In genomic region chr16:14873925-14874594, GRCh38 we compare ENCODE assay signal across 1 cellular context.
TF ChIP-seq lines count a peak whose summit lies in the region.

No MANE protein-coding gene starts in this region.

TF ChIP-seq in HepG2, 621 proteins besides CTCF, POLR2A, EP300 and RAD21 (continued from another document and continues in another):
- TF ChIP-seq, protein P1, sequence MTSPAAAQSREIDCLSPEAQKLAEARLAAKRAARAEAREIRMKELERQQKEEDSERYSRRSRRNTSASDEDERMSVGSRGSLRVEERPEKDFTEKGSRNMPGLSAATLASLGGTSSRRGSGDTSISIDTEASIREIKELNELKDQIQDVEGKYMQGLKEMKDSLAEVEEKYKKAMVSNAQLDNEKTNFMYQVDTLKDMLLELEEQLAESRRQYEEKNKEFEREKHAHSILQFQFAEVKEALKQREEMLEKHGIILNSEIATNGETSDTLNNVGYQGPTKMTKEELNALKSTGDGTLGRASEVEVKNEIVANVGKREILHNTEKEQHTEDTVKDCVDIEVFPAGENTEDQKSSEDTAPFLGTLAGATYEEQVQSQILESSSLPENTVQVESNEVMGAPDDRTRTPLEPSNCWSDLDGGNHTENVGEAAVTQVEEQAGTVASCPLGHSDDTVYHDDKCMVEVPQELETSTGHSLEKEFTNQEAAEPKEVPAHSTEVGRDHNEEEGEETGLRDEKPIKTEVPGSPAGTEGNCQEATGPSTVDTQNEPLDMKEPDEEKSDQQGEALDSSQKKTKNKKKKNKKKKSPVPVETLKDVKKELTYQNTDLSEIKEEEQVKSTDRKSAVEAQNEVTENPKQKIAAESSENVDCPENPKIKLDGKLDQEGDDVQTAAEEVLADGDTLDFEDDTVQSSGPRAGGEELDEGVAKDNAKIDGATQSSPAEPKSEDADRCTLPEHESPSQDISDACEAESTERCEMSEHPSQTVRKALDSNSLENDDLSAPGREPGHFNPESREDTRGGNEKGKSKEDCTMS (CRISPR knock-in tag; conservative IDR thresholded peaks at IDR 0.05): 0 out of 2 replicates have a peak, but pooled peaks have one; percentile 32
- TF ChIP-seq AFF4 (CRISPR knock-in tag; IDR thresholded peaks at IDR 0.05) (peak; percentile 70; the same call in 1 of the 2 replicates), RARA (CRISPR knock-in tag; IDR thresholded peaks at IDR 0.05) (peak; percentile 89), ETV5 (CRISPR knock-in tag; IDR thresholded peaks at IDR 0.05; ENCODE audit: borderline replicate concordance) (peak; percentile 68; the same call in 1 of the 2 replicates), HDAC2 (CRISPR knock-in tag; IDR thresholded peaks at IDR 0.05) (peak; percentile 94), BCL6 (CRISPR knock-in tag; IDR thresholded peaks at IDR 0.05) (peak; percentile 85), NCOA2 (CRISPR knock-in tag; IDR thresholded peaks at IDR 0.05) (peak; percentile 84), ATF2 (CRISPR knock-in tag; IDR thresholded peaks at IDR 0.05) (peak; percentile 84), ZNF614 (CRISPR knock-in tag; IDR thresholded peaks at IDR 0.05; ENCODE audit: borderline replicate concordance) (peak; percentile 77; the same call in 1 of the 2 replicates), ZNF124 (CRISPR knock-in tag; IDR thresholded peaks at IDR 0.05) (peak; percentile 92; the same call in 1 of the 2 replicates), TP53 (CRISPR knock-in tag; conservative IDR thresholded peaks at IDR 0.05) (0 out of 2 replicates have a peak, but pooled peaks have one; percentile 39), ELF3 (CRISPR knock-in tag; IDR thresholded peaks at IDR 0.05) (peak; percentile 87), ZGPAT (CRISPR knock-in tag; IDR thresholded peaks at IDR 0.05) (peak; percentile 94), TEF (CRISPR knock-in tag; IDR thresholded peaks at IDR 0.05) (0 out of 2 replicates have a peak, but pooled peaks have one; percentile 48), TGIF2 (CRISPR knock-in tag; IDR thresholded peaks at IDR 0.05) (peak; percentile 58; the same call in 1 of the 2 replicates), MED1 (CRISPR knock-in tag; IDR thresholded peaks at IDR 0.05) (peak; percentile 93), TAF1 (CRISPR knock-in tag; IDR thresholded peaks at IDR 0.05) (peak; percentile 38; the same call in 1 of the 2 replicates), KMT2B (CRISPR knock-in tag; IDR thresholded peaks at IDR 0.05) (peak; percentile 52; the same call in 1 of the 2 replicates), AHR (CRISPR knock-in tag; IDR thresholded peaks at IDR 0.05) (peak; percentile 86)
- TF ChIP-seq, protein P2, sequence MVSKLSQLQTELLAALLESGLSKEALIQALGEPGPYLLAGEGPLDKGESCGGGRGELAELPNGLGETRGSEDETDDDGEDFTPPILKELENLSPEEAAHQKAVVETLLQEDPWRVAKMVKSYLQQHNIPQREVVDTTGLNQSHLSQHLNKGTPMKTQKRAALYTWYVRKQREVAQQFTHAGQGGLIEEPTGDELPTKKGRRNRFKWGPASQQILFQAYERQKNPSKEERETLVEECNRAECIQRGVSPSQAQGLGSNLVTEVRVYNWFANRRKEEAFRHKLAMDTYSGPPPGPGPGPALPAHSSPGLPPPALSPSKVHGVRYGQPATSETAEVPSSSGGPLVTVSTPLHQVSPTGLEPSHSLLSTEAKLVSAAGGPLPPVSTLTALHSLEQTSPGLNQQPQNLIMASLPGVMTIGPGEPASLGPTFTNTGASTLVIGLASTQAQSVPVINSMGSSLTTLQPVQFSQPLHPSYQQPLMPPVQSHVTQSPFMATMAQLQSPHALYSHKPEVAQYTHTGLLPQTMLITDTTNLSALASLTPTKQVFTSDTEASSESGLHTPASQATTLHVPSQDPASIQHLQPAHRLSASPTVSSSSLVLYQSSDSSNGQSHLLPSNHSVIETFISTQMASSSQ (IDR thresholded peaks at IDR 0.05; ENCODE audit: low read depth): 0 out of 2 replicates have a peak, but pooled peaks have one; percentile 6
- TF ChIP-seq, protein P2 (CRISPR knock-in tag; IDR thresholded peaks at IDR 0.05; ENCODE audit: borderline replicate concordance): peak; percentile 46; the same call in 1 of the 2 replicates
- TF ChIP-seq, protein P3, sequence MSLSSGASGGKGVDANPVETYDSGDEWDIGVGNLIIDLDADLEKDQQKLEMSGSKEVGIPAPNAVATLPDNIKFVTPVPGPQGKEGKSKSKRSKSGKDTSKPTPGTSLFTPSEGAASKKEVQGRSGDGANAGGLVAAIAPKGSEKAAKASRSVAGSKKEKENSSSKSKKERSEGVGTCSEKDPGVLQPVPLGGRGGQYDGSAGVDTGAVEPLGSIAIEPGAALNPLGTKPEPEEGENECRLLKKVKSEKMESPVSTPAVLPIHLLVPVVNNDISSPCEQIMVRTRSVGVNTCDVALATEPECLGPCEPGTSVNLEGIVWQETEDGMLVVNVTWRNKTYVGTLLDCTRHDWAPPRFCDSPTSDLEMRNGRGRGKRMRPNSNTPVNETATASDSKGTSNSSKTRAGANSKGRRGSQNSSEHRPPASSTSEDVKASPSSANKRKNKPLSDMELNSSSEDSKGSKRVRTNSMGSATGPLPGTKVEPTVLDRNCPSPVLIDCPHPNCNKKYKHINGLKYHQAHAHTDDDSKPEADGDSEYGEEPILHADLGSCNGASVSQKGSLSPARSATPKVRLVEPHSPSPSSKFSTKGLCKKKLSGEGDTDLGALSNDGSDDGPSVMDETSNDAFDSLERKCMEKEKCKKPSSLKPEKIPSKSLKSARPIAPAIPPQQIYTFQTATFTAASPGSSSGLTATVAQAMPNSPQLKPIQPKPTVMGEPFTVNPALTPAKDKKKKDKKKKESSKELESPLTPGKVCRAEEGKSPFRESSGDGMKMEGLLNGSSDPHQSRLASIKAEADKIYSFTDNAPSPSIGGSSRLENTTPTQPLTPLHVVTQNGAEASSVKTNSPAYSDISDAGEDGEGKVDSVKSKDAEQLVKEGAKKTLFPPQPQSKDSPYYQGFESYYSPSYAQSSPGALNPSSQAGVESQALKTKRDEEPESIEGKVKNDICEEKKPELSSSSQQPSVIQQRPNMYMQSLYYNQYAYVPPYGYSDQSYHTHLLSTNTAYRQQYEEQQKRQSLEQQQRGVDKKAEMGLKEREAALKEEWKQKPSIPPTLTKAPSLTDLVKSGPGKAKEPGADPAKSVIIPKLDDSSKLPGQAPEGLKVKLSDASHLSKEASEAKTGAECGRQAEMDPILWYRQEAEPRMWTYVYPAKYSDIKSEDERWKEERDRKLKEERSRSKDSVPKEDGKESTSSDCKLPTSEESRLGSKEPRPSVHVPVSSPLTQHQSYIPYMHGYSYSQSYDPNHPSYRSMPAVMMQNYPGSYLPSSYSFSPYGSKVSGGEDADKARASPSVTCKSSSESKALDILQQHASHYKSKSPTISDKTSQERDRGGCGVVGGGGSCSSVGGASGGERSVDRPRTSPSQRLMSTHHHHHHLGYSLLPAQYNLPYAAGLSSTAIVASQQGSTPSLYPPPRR (CRISPR knock-in tag; IDR thresholded peaks at IDR 0.05; ENCODE audit: borderline replicate concordance): peak; percentile 30; the same call in 1 of the 2 replicates
- TF ChIP-seq, protein P4, sequence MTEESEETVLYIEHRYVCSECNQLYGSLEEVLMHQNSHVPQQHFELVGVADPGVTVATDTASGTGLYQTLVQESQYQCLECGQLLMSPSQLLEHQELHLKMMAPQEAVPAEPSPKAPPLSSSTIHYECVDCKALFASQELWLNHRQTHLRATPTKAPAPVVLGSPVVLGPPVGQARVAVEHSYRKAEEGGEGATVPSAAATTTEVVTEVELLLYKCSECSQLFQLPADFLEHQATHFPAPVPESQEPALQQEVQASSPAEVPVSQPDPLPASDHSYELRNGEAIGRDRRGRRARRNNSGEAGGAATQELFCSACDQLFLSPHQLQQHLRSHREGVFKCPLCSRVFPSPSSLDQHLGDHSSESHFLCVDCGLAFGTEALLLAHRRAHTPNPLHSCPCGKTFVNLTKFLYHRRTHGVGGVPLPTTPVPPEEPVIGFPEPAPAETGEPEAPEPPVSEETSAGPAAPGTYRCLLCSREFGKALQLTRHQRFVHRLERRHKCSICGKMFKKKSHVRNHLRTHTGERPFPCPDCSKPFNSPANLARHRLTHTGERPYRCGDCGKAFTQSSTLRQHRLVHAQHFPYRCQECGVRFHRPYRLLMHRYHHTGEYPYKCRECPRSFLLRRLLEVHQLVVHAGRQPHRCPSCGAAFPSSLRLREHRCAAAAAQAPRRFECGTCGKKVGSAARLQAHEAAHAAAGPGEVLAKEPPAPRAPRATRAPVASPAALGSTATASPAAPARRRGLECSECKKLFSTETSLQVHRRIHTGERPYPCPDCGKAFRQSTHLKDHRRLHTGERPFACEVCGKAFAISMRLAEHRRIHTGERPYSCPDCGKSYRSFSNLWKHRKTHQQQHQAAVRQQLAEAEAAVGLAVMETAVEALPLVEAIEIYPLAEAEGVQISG (CRISPR knock-in tag; IDR thresholded peaks at IDR 0.05): peak; percentile 82
- TF ChIP-seq, protein P5, sequence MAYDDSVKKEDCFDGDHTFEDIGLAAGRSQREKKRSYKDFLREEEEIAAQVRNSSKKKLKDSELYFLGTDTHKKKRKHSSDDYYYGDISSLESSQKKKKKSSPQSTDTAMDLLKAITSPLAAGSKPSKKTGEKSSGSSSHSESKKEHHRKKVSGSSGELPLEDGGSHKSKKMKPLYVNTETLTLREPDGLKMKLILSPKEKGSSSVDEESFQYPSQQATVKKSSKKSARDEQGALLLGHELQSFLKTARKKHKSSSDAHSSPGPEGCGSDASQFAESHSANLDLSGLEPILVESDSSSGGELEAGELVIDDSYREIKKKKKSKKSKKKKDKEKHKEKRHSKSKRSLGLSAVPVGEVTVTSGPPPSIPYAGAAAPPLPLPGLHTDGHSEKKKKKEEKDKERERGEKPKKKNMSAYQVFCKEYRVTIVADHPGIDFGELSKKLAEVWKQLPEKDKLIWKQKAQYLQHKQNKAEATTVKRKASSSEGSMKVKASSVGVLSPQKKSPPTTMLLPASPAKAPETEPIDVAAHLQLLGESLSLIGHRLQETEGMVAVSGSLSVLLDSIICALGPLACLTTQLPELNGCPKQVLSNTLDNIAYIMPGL (CRISPR knock-in tag; IDR thresholded peaks at IDR 0.05; ENCODE audit: borderline replicate concordance in 1 of 2, low read depth in 1 of 2): peak in 1 of 2 experiments; percentile 50; a peak in 1 of 4 replicates
